27 cellular contexts compared by ENCODE assay signal in the genomic region with DNA sequence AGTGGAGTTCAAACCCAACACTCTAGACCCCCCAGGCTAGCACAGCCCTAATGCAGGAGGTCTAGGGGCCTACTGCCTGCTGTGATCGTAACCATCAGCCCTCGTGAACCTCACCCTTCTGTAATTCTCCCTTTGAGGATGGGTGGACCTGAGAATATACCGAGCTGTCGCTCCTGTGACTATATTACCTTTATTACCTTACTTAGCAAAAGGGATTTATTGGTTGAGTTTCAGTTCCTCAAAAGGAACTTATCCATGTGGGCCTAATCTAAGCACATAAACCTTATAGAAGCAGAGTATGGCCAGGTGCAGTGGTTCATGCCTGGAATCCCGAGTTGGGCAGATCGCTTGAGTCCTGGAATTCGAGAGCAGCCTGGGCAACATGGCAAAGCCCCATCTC. TPM values are rescaled to one million over a fixed set of nuclear protein-coding genes. Genes with fewer than 3 reads are reported as not detected.
A peak's percentile ranks its signal among the peaks of the same experiment; 100 is the strongest.
DNase-seq lines count a peak whose midpoint lies in the region; ATAC-seq and TF ChIP-seq lines count a peak whose summit lies in the region.
"Had no signal": no experiment of that assay in that cellular context is flagged by ENCODE, and none has a peak within 500 bp of the region (broad histone marks: within the 10 kb centered on the region; RNA-seq: fewer than 3 reads in every experiment).

No MANE protein-coding gene starts in this region.

- H3K9me3 ChIP-seq in BLaER1 treated with 17β-estradiol and CSF1 and Interleukin-3, amounts not matched to agents 10 nM and 100 nM (replicated peaks in 1 of 11) = no peaks in the 10 kb centered on the region
- H3K9me3 ChIP-seq in OCI-LY3 (ENCODE audit: insufficient read depth, low read length) (no peaks in the 10 kb centered on the region), mucosa of descending colon (no peaks in the 10 kb centered on the region)
- H3K9me3 ChIP-seq: neutrophil, thoracic aorta had no signal

- peaks cover 0 to 55% (median 44%) of the 10 kb centered on the region in 10 experiments; a peak in 17 of 20 replicates for H3K4me1 ChIP-seq in BLaER1 treated with 17β-estradiol and CSF1 and Interleukin-3, amounts not matched to agents 10 nM and 100 nM
- H3K4me1 ChIP-seq in OCI-LY3 (ENCODE audit: low read length) = peaks cover 66% of the 10 kb centered on the region
- peaks cover 54% of the 10 kb centered on the region for H3K4me1 ChIP-seq in mucosa of descending colon (ENCODE audit: low read depth)

- H3K27me3 ChIP-seq in BLaER1 treated with 17β-estradiol and CSF1 and Interleukin-3, amounts not matched to agents 10 nM and 100 nM = no peaks in the 10 kb centered on the region
- H3K27me3 ChIP-seq in OCI-LY3 (ENCODE audit: low read depth, low read length) = no peaks in the 10 kb centered on the region

- no peaks in the 10 kb centered on the region for H3K79me2 ChIP-seq in OCI-LY3 (ENCODE audit: low read length)

- intact Hi-C loops in mucosa of descending colon (cut with DNase I, micrococcal nuclease) = no loop called here

- peak; percentile 42 for ATAC-seq in GM21529 (IDR thresholded peaks at IDR 0.05; ENCODE audit: unreplicated experiment)
- ATAC-seq in mucosa of descending colon = peak; percentile 53
- no peak for ATAC-seq in GM21515 (IDR thresholded peaks at IDR 0.05; ENCODE audit: unreplicated experiment)
- ATAC-seq: activated CD8-positive, alpha-beta T cell treated with anti-CD3 and anti-CD28 coated beads, Interleukin-2, amount 10 ng/mL, durations not matched to agents 7 days and 5 days; CD8-positive, alpha-beta T cell; stimulated activated naive CD8-positive, alpha-beta T cell treated with anti-CD3 and anti-CD28 coated beads, Interleukin-15, Interleukin-2, amounts not matched to agents 100 U/mL and 50 U/mL, for 24 hours had no signal

- H3K27ac ChIP-seq in BLaER1 treated with 17β-estradiol and CSF1 and Interleukin-3, amounts not matched to agents 10 nM and 100 nM = no peak overlapping the region
- H3K27ac ChIP-seq in OCI-LY3 (ENCODE audit: low read length) = peak overlapping the region; percentile 69
- H3K27ac ChIP-seq: neutrophil, thoracic aorta had no signal

- H3K4me3 ChIP-seq in BLaER1 treated with 17β-estradiol and CSF1 and Interleukin-3, amounts not matched to agents 10 nM and 100 nM = no peak overlapping the region
- H3K4me3 ChIP-seq in OCI-LY3 (ENCODE audit: low read length) = peak overlapping the region; percentile 56
- no peak overlapping the region for H3K4me3 ChIP-seq in mucosa of descending colon
- H3K4me3 ChIP-seq: thoracic aorta had no signal

- peak overlapping the region in 6 of 11 experiments; percentile 6 to 77 (median 68); a peak in 6 of 22 replicates for H3K4me2 ChIP-seq in BLaER1 treated with 17β-estradiol and CSF1 and Interleukin-3, amounts not matched to agents 10 nM and 100 nM
- peak overlapping the region; percentile 83 for H3K4me2 ChIP-seq in OCI-LY3 (ENCODE audit: low read length)

- DNase-seq in mucosa of descending colon = peak in 1 of 3 donors; percentile 50
- DNase-seq in AG08396 (ENCODE audit: low spot score) = no peak
- DNase-seq in H4 (ENCODE audit: low spot score) = no peak
- no peak for DNase-seq in effector CD8-positive, alpha-beta T cell (lab: John Stamatoyannopoulos, UW)
- DNase-seq: activated CD4-positive, CD25-positive, alpha-beta regulatory T cell treated with anti-CD3 and anti-CD28 coated beads, Interleukin-2, amount 50 U/mL, for 72 hours; activated CD8-positive, alpha-beta T cell treated with anti-CD3 and anti-CD28 coated beads, Interleukin-2, amount 10 ng/mL, durations not matched to agents 7 days and 5 days; activated gamma-delta T cell; activated naive CD8-positive, alpha-beta T cell treated with anti-CD3 and anti-CD28 coated beads, Interleukin-2, amount 10 ng/mL, durations not matched to agents 7 days and 5 days; activated T-cell treated with anti-CD3 and anti-CD28 coated beads for 4 hours; AML-193; caudate nucleus; CD8-positive, alpha-beta T cell; HCEC 1CT; hippocampal formation; immature natural killer cell; mesenchymal stem cell; NCI-H1105; NCI-H187 treated with DMSO at 0.1 percent for 48 hours; NCI-H526 treated with DMSO at 0.1 percent for 48 hours; stimulated activated naive CD8-positive, alpha-beta T cell treated with anti-CD3 and anti-CD28 coated beads, Interleukin-15, Interleukin-2, amounts not matched to agents 100 U/mL and 50 U/mL, for 24 hours; T-helper 1 cell had no signal

- H3K9ac ChIP-seq in BLaER1 treated with 17β-estradiol and CSF1 and Interleukin-3, amounts not matched to agents 10 nM and 100 nM = no peak overlapping the region
- H3K9ac ChIP-seq in OCI-LY3 (ENCODE audit: low read length) = peak overlapping the region; percentile 47; the same call in 1 of the 2 replicates

- TF ChIP-seq CTCF in OCI-LY3 (IDR thresholded peaks at IDR 0.05; ENCODE audit: low read depth, low read length) (no peak), mucosa of descending colon (IDR thresholded peaks at IDR 0.05) (no peak)

- no peaks in the 10 kb centered on the region for H4K20me1 ChIP-seq in BLaER1 treated with 17β-estradiol and CSF1 and Interleukin-3, amounts not matched to agents 10 nM and 100 nM
- H4K20me1 ChIP-seq in OCI-LY3 (ENCODE audit: insufficient read depth, low read length) = no peaks in the 10 kb centered on the region

- no peak overlapping the region for H2AFZ ChIP-seq in OCI-LY3 (ENCODE audit: low read depth, low read length)

- H3K36me3 ChIP-seq in BLaER1 treated with 17β-estradiol and CSF1 and Interleukin-3, amounts not matched to agents 10 nM and 100 nM = no peaks in the 10 kb centered on the region
- H3K36me3 ChIP-seq in OCI-LY3 (replicated peaks; ENCODE audit: low read depth, low read length) (no peaks in the 10 kb centered on the region), mucosa of descending colon (ENCODE audit: low read depth) (no peaks in the 10 kb centered on the region)
- H3K36me3 ChIP-seq: neutrophil, thoracic aorta had no signal

RNA-seq across cellular contexts. Expression of a gene that starts 19.2 kb away (rescaled TPM):
- total RNA-seq in mucosa of descending colon = 10 to 100 TPM; 73.0 to 92.9 (median 84.3) TPM
- total RNA-seq in H4 (2014; rRNA removed; shearing (Covaris generic)) = 9.7 and 9.9 TPM in 2 replicates
- total RNA-seq: activated CD8-positive, alpha-beta T cell treated with anti-CD3 and anti-CD28 coated beads, Interleukin-2, amount 10 ng/mL, durations not matched to agents 7 days and 5 days; activated naive CD8-positive, alpha-beta T cell treated with anti-CD3 and anti-CD28 coated beads, Interleukin-2, amount 10 ng/mL, durations not matched to agents 7 days and 5 days; CD8-positive, alpha-beta T cell had no signal
